ENCODE assay signal across 8 cellular contexts in the genomic region with DNA sequence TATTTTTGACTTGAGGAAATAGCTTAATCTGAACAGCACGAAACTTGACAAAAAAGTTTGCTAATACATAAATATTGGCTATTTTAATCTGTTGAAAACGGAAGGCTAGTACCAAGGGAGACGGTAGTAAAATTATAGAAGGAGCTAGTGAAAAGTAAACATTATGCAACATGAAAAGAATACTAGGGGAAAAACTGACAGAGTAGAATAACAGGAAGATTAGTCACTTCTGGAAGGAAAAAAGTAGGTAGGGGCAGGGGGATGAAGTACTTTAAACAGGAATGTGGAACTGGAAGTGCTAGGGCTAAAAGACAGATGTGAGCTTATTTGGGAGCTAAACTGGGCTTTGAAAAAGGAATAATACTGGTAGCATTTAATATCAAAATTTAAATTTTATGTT.
A peak's percentile ranks its signal among the peaks of the same experiment; 100 is the strongest.
DNase-seq lines count a peak whose midpoint lies in the region; ATAC-seq and TF ChIP-seq lines count a peak whose summit lies in the region.

No MANE protein-coding gene starts in this region.

- H3K27me3 Mint-ChIP-seq in naive B cell (no peaks in the 10 kb centered on the region), glutamatergic neuron (ENCODE audit: unreplicated experiment) (no peaks in the 10 kb centered on the region)

- TF ChIP-seq CTCF in glutamatergic neuron (IDR thresholded peaks at IDR 0.05; ENCODE audit: partially characterized antibody, unreplicated experiment) = no peak

- peak; percentile 65 for DNase-seq in CD1c-positive myeloid dendritic cell (ENCODE audit: extremely low spot score)
- peak; percentile 60 for DNase-seq in NCI-H460 (ENCODE audit: extremely low read depth, low read depth)
- DNase-seq in dermis microvascular lymphatic vessel endothelial cell (ENCODE audit: low read depth in 2 of 2) = peak; percentile 90 to 96
- DNase-seq in naive B cell = no peak
- no peak for DNase-seq in D341Med (ENCODE audit: low spot score)
- DNase-seq in DMS114 treated with DMSO at 0.1 percent for 48 hours (lab: John Stamatoyannopoulos, UW; ENCODE audit: unreplicated experiment) = no peak
- DNase-seq in stimulated activated CD4-positive, alpha-beta T cell treated with anti-CD3 and anti-CD28 coated beads, Interleukin-12 subunit alpha, Interleukin-12 subunit beta, amount 100 ng/mL, for 4 hours = no peak
- DNase-seq in glutamatergic neuron = no peak

- H3K36me3 Mint-ChIP-seq in naive B cell (peaks cover 11 to 16% of the 10 kb centered on the region in 2 donors), glutamatergic neuron (ENCODE audit: unreplicated experiment) (no peaks in the 10 kb centered on the region)

- H3K4me3 Mint-ChIP-seq in naive B cell = peak overlapping the region in 3 of 8 donors; percentile 2 to 51 (median 8)
- no peak overlapping the region for H3K4me3 Mint-ChIP-seq in glutamatergic neuron (ENCODE audit: unreplicated experiment)

- H3K4me1 Mint-ChIP-seq in naive B cell = peaks cover 55 to 80% (median 70%) of the 10 kb centered on the region in 3 donors
- H3K4me1 Mint-ChIP-seq in glutamatergic neuron (ENCODE audit: low read depth, unreplicated experiment) = peaks cover 4% of the 10 kb centered on the region

- ATAC-seq in naive B cell (ENCODE audit: low read depth in 2 of 2) = no peak

- peak overlapping the region in 4 of 6 donors; percentile 18 to 94 (median 54) for H3K27ac Mint-ChIP-seq in naive B cell
- H3K27ac Mint-ChIP-seq in glutamatergic neuron (ENCODE audit: unreplicated experiment) = no peak overlapping the region

- H3K9me3 Mint-ChIP-seq in naive B cell (peaks cover 0 to 2% (median 0%) of the 10 kb centered on the region in 7 donors), glutamatergic neuron (ENCODE audit: unreplicated experiment) (peaks cover 2% of the 10 kb centered on the region)

Comparison
In these comparisons a context has a peak if more than half of its experiments do, and no peak if none do; other contexts are left out.
1. DNase-seq: peak in CD1c-positive myeloid dendritic cell (single experiment), NCI-H460 (single experiment) and dermis microvascular lymphatic vessel endothelial cell (2 of 2); none in naive B cell (single experiment), D341Med (single experiment), DMS114 treated with DMSO at 0.1 percent for 48 hours (single experiment), stimulated activated CD4-positive, alpha-beta T cell treated with anti-CD3 and anti-CD28 coated beads, Interleukin-12 subunit alpha, Interleukin-12 subunit beta, amount 100 ng/mL, for 4 hours (single experiment) and glutamatergic neuron (single experiment).